ENCODE assay signal across 17 cellular contexts in the genomic region with DNA sequence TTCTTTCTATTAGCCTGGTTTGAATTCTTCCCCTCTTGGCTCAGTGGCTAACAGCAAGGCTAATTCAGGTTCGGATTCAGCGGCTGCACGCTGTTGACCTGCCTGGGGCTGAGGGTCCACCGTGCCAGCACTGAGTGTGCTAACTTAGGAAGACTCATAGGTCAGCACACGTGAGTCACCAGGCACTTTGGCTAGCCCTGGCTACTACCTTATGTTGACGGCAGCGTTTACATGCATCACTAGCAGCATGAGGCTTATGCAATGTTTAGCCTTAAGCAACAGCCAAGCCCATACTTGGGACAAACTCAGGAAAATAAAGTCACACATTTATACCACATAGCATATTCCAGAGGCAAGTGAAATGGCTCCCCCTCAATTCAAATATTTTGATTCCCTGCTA.
DNase-seq lines count a peak whose midpoint lies in the region; ATAC-seq and TF ChIP-seq lines count a peak whose summit lies in the region.
"Had no signal": no experiment of that assay in that cellular context is flagged by ENCODE, and none has a peak within 500 bp of the region (broad histone marks: within the 10 kb centered on the region; RNA-seq: fewer than 3 reads in every experiment).

No MANE protein-coding gene starts in this region.

- ATAC-seq in GM21390 (IDR thresholded peaks at IDR 0.05; ENCODE audit: unreplicated experiment) = no peak
- ATAC-seq: SK-N-SH treated with all-trans-retinoic acid at 6 μM for 48 hours had no signal

- no peak for TF ChIP-seq CTCF in foreskin fibroblast (IDR thresholded peaks at IDR 0.05; ENCODE audit: low read depth, low read length)

- in situ Hi-C loops in Caki2 (cut with HindIII; ENCODE audit: low pct_unique_long_range_greater_than_20kb, low sequenced_read_pairs) = no loop called here

- peak; percentile 52 for DNase-seq in Caki2 (ENCODE audit: low read depth)
- DNase-seq in M059J (ENCODE audit: low read depth) = peak; percentile 80
- DNase-seq in astrocyte of the hippocampus (ENCODE audit: low read depth, low spot score) = peak; percentile 15
- DNase-seq in foreskin fibroblast = peak; percentile 6 to 9
- no peak for DNase-seq in activated effector memory CD4-positive, alpha-beta T cell treated with Interleukin-2 at 50 U/mL for 16 hours
- DNase-seq in activated CD4-positive, alpha-beta T cell treated with anti-CD3 and anti-CD28 coated beads, Interleukin-2, amount 50 U/mL, for 1 hour = no peak
- no peak for DNase-seq in foreskin melanocyte
- DNase-seq: activated CD4-positive, alpha-beta T cell treated with anti-CD3 and anti-CD28 coated beads for 1 hour; amniotic stem cell; NCI-H1092; NCI-H2081 treated with DMSO at 0.1 percent for 48 hours; NCI-H526; occipital lobe; T1000 had no signal

- H3K4me3 ChIP-seq in foreskin fibroblast (ENCODE audit: low read depth in 1 of 2, low read length in 2 of 2) = no peak overlapping the region
- H3K4me3 ChIP-seq: PC-9 had no signal

Comparison
In these comparisons a context has a peak if more than half of its experiments do, and no peak if none do; other contexts are left out.
1. DNase-seq: peak in Caki2 (single experiment), M059J (single experiment), astrocyte of the hippocampus (single experiment) and foreskin fibroblast (2 of 2); none in activated effector memory CD4-positive, alpha-beta T cell treated with Interleukin-2 at 50 U/mL for 16 hours (single experiment), activated CD4-positive, alpha-beta T cell treated with anti-CD3 and anti-CD28 coated beads, Interleukin-2, amount 50 U/mL, for 1 hour (single experiment) and foreskin melanocyte (single experiment).